Comparison of ENCODE assay signal across 15 cellular contexts in genomic region chr9:129021091-129021490, GRCh38. TPM values are rescaled to one million over a fixed set of nuclear protein-coding genes. Genes with fewer than 3 reads are reported as not detected.
DNase-seq lines count a peak whose midpoint lies in the region; ATAC-seq, FAIRE-seq and TF ChIP-seq lines count a peak whose summit lies in the region.
"Had no signal": no experiment of that assay in that cellular context is flagged by ENCODE, and none has a peak within 500 bp of the region (broad histone marks: within the 10 kb centered on the region; RNA-seq: fewer than 3 reads in every experiment).

No MANE protein-coding gene starts in this region.

- TF ChIP-seq EP300 in suprapubic skin (IDR thresholded peaks at IDR 0.05), result no peak

- no peaks in the 10 kb centered on the region for H3K36me3 Mint-ChIP-seq in IgD-negative memory B cell
- peaks cover 12% of the 10 kb centered on the region for H3K36me3 Mint-ChIP-seq in nephron progenitor cell (ENCODE audit: low read depth)

- no peaks in the 10 kb centered on the region for H3K27me3 ChIP-seq in suprapubic skin
- H3K27me3 ChIP-seq in heart left ventricle, result no peaks in the 10 kb centered on the region
- H3K27me3 ChIP-seq: foreskin keratinocyte had no signal

- H3K36me3 ChIP-seq in suprapubic skin (peaks cover 25% of the 10 kb centered on the region), heart left ventricle (peaks cover 0 to 32% (median 10%) of the 10 kb centered on the region in 9 donors)

- DNase-seq in GM18507 (ENCODE audit: extremely low spot score, insufficient read length, low read depth) (no peak), nephron progenitor cell (no peak), NCI-H2227 (lab: John Stamatoyannopoulos, UW; ENCODE audit: unreplicated experiment) (no peak), HT-29 (ENCODE audit: low spot score) (no peak), suprapubic skin (ENCODE audit: low spot score in 2 of 2) (no peak), heart left ventricle (no peak)
- DNase-seq: activated CD8-positive, alpha-beta memory T cell treated with anti-CD3 and anti-CD28 coated beads, Interleukin-2, amount 50 U/mL, for 4 hours; foreskin keratinocyte; NCI-H2029 treated with DMSO at 0.1 percent for 48 hours; SIG-M5; stimulated activated CD4-positive, alpha-beta T cell treated with anti-CD3 and anti-CD28 coated beads, Interleukin-15, amount 100 ng/mL, for 24 hours had no signal

- H3K4me1 ChIP-seq in suprapubic skin, result peaks cover 21% of the 10 kb centered on the region
- peaks cover 0 to 8% (median 0%) of the 10 kb centered on the region in 12 donors for H3K4me1 ChIP-seq in heart left ventricle
- H3K4me1 ChIP-seq: foreskin keratinocyte had no signal

- intact Hi-C loops in heart left ventricle (cut with DNase I), result loop anchor here in 1 of 10 donors (10.0 kb wide), 1 partner anchor 64 kb away; the partner anchor contains the start of gene DOLPP1

- H3K27me3 Mint-ChIP-seq in IgD-negative memory B cell (no peaks in the 10 kb centered on the region), nephron progenitor cell (ENCODE audit: low read depth, poor library complexity) (no peaks in the 10 kb centered on the region)
- H3K27me3 Mint-ChIP-seq: central memory CD8-positive, alpha-beta T cell had no signal

- no peaks in the 10 kb centered on the region for H3K9me3 Mint-ChIP-seq in IgD-negative memory B cell
- H3K9me3 Mint-ChIP-seq in nephron progenitor cell, result no peaks in the 10 kb centered on the region
- H3K9me3 Mint-ChIP-seq: central memory CD8-positive, alpha-beta T cell had no signal

- H3K9me3 ChIP-seq in suprapubic skin (no peaks in the 10 kb centered on the region), heart left ventricle (no peaks in the 10 kb centered on the region)

- FAIRE-seq in GM18507 (lab: Jason Lieb, UNC), result peak; percentile 54
- FAIRE-seq: D721Med had no signal

- H3K27ac ChIP-seq in suprapubic skin (no peak overlapping the region), heart left ventricle (no peak overlapping the region)
- H3K27ac ChIP-seq: foreskin keratinocyte had no signal

- 75% methylated on average over 5 of the region's 8 CpGs for WGBS in suprapubic skin
- 71 to 87% (median 81%) methylated on average over 6 to 8 of the region's 8 CpGs for WGBS in heart left ventricle, 4 donors

- H3K4me3 Mint-ChIP-seq in IgD-negative memory B cell (peak overlapping the region; percentile 54 to 90 (median 78)), nephron progenitor cell (peak overlapping the region; percentile 44)
- H3K4me3 Mint-ChIP-seq: central memory CD8-positive, alpha-beta T cell had no signal

- H3K27ac Mint-ChIP-seq in IgD-negative memory B cell, result peak overlapping the region; percentile 88 to 98 (median 93)
- H3K27ac Mint-ChIP-seq in nephron progenitor cell, result peak overlapping the region; percentile 82

- H3K4me3 ChIP-seq in suprapubic skin (no peak overlapping the region), heart left ventricle (no peak overlapping the region)

- no peak for TF ChIP-seq POLR2A in suprapubic skin (IDR thresholded peaks at IDR 0.05)
- TF ChIP-seq POLR2A in heart left ventricle (IDR thresholded peaks at IDR 0.05), result no peak

- TF ChIP-seq CTCF in nephron progenitor cell (IDR thresholded peaks at IDR 0.05), result no peak
- TF ChIP-seq CTCF in suprapubic skin (IDR thresholded peaks at IDR 0.05), result no peak
- no peak for TF ChIP-seq CTCF in heart left ventricle (IDR thresholded peaks at IDR 0.05)

- H3K4me1 Mint-ChIP-seq in IgD-negative memory B cell, result peaks cover 6 to 16% (median 12%) of the 10 kb centered on the region in 3 donors
- H3K4me1 Mint-ChIP-seq in nephron progenitor cell, result peaks cover 53% of the 10 kb centered on the region

- ATAC-seq in GM21528 (IDR thresholded peaks at IDR 0.05; ENCODE audit: low FRiP score, unreplicated experiment) (peak; percentile 65), heart left ventricle (no peak)
- ATAC-seq: foreskin keratinocyte had no signal

RNA-seq across cellular contexts. Expression of gene SH3GLB2, which starts 7.0 kb away (rescaled TPM):
- polyA plus RNA-seq in IgD-negative memory B cell, result 27.7 TPM
- total RNA-seq in HT-29 (2014; rRNA removed; shearing (Covaris generic)), result 118 and 146 TPM in 2 replicates
- total RNA-seq in suprapubic skin, result 100 to 1,000 TPM; 193 to 331 (median 258) TPM
- total RNA-seq in heart left ventricle, result 10 to 100 TPM; 27.3 to 42.7 (median 36.5) TPM
- 10 to 100 TPM; 29.5 to 33.6 TPM for polyA plus RNA-seq in heart left ventricle

RNA-seq across cellular contexts. Expression of gene MIGA2, which starts 15.3 kb away (rescaled TPM):
- polyA plus RNA-seq in IgD-negative memory B cell (11.4 TPM), heart left ventricle (10 to 100 TPM; 27.7 to 61.3 TPM)
- 64.8 and 66.6 TPM in 2 replicates for total RNA-seq in HT-29 (2014; rRNA removed; shearing (Covaris generic))
- total RNA-seq in suprapubic skin (10 to 100 TPM; 28.3 to 44.3 (median 39.7) TPM), heart left ventricle (10 to 100 TPM; 29.2 to 49.5 (median 31.6) TPM)

RNA-seq across cellular contexts. Expression of gene DOLPP1, which starts 59.8 kb away (rescaled TPM):
- 7.4 TPM for polyA plus RNA-seq in IgD-negative memory B cell
- 45.4 and 50.8 TPM in 2 replicates for total RNA-seq in HT-29 (2014; rRNA removed; shearing (Covaris generic))
- total RNA-seq in suprapubic skin, result 10 to 100 TPM in 1 of 4 donors, 1 to 10 TPM in 3; 7.8 to 11.1 (median 9.8) TPM
- total RNA-seq in heart left ventricle, result 10 to 100 TPM in 1 of 9 donors, 1 to 10 TPM in 8; 3.2 to 10.3 (median 5.8) TPM
- 10 to 100 TPM in 1 of 2 donors, 1 to 10 TPM in 1; 3.0 to 11.5 TPM for polyA plus RNA-seq in heart left ventricle
